14 cellular contexts compared by ENCODE assay signal in genomic region chr4:141102367-141102766, GRCh38. TPM values are rescaled to one million over a fixed set of nuclear protein-coding genes. Genes with fewer than 3 reads are reported as not detected.
DNase-seq lines count a peak whose midpoint lies in the region; ATAC-seq, FAIRE-seq and TF ChIP-seq lines count a peak whose summit lies in the region.
"Had no signal": no experiment of that assay in that cellular context is flagged by ENCODE, and none has a peak within 500 bp of the region (broad histone marks: within the 10 kb centered on the region; RNA-seq: fewer than 3 reads in every experiment).

No MANE protein-coding gene starts in this region.

- TF ChIP-seq CTCF in heart left ventricle (IDR thresholded peaks at IDR 0.05) (no peak), brain microvascular endothelial cell (IDR thresholded peaks at IDR 0.05; ENCODE audit: low read depth, low read length, missing control alignments) (no peak), hepatocyte (IDR thresholded peaks at IDR 0.05; ENCODE audit: poor library complexity) (no peak), kidney (IDR thresholded peaks at IDR 0.05; ENCODE audit: borderline replicate concordance, extremely low read depth, insufficient read depth) (no peak)

- no peak for TF ChIP-seq POLR2A in heart left ventricle (IDR thresholded peaks at IDR 0.05)

- H3K36me3 ChIP-seq in heart left ventricle (no peaks in the 10 kb centered on the region), brain microvascular endothelial cell (replicated peaks) (no peaks in the 10 kb centered on the region), hepatocyte (replicated peaks; ENCODE audit: insufficient read depth, low read depth) (no peaks in the 10 kb centered on the region), kidney (ENCODE audit: control insufficient read depth in 1 of 2, insufficient read depth in 2 of 2, low read length in 2 of 2) (no peaks in the 10 kb centered on the region)
- H3K36me3 ChIP-seq: ascending aorta, lower lobe of right lung had no signal

- DNase-seq in heart left ventricle, result no peak
- no peak for DNase-seq in Right ventricle myocardium inferior (ENCODE audit: missing footprints)
- DNase-seq in brain microvascular endothelial cell, result peak; percentile 49
- peak; percentile 12 for DNase-seq in hepatocyte (ENCODE audit: low spot score)
- no peak for DNase-seq in kidney
- no peak for DNase-seq in substantia nigra (lab: John Stamatoyannopoulos, UW)
- DNase-seq: activated T-cell treated with anti-CD3 and anti-CD28 coated beads for 4 hours, Karpas-422, lower lobe of right lung had no signal

- 44 to 57% (median 52%) methylated on average over 3 of the region's 3 CpGs for WGBS in heart left ventricle, 4 donors
- 90% methylated on average over 3 of the region's 3 CpGs for WGBS in hepatocyte (ENCODE audit: low lambda C conversion rate, missing lambda C conversion rate)

- no peak overlapping the region for H3K4me3 ChIP-seq in heart left ventricle
- H3K4me3 ChIP-seq in brain microvascular endothelial cell (ENCODE audit: low read depth, low read length), result no peak overlapping the region
- H3K4me3 ChIP-seq in hepatocyte, result no peak overlapping the region
- no peak overlapping the region for H3K4me3 ChIP-seq in kidney (ENCODE audit: low read length in 2 of 2)
- H3K4me3 ChIP-seq: ascending aorta, lower lobe of right lung had no signal

- intact Hi-C loops in heart left ventricle (cut with DNase I) (no loop called here), Right ventricle myocardium inferior (cut with DNase I) (no loop called here), kidney (cut with DNase I) (no loop called here)

- H3K27ac ChIP-seq in heart left ventricle (peak overlapping the region in 8 of 12 donors; percentile 12 to 46 (median 26)), brain microvascular endothelial cell (no peak overlapping the region), hepatocyte (no peak overlapping the region), kidney (ENCODE audit: low read depth in 2 of 2, low read length in 2 of 2) (no peak overlapping the region), substantia nigra (ENCODE audit: low read depth, low read length, poor library complexity, severe bottlenecking) (no peak overlapping the region)
- H3K27ac ChIP-seq: ascending aorta, lower lobe of right lung had no signal

- no peak overlapping the region for H3K9ac ChIP-seq in kidney (ENCODE audit: low read length in 2 of 2)

- in situ Hi-C loops in brain microvascular endothelial cell (cut with HindIII; ENCODE audit: low pct_ligation_motif_present, low sequenced_read_pairs), result no loop called here

- no peaks in the 10 kb centered on the region for H3K9me2 ChIP-seq in hepatocyte (replicated peaks; ENCODE audit: insufficient read depth)

- no peaks in the 10 kb centered on the region for H4K20me1 ChIP-seq in hepatocyte (ENCODE audit: insufficient read depth, poor library complexity, severe bottlenecking)

- no peak for FAIRE-seq in kidney (lab: Jason Lieb, UNC)
- FAIRE-seq: G401.6 had no signal

- H3K4me2 ChIP-seq in hepatocyte, result no peak overlapping the region

- no peak overlapping the region for H2AFZ ChIP-seq in hepatocyte

- ATAC-seq in heart left ventricle, result peak in 3 of 4 donors; percentile 47 to 74 (median 60)
- no peak for ATAC-seq in Right ventricle myocardium inferior
- no peak for ATAC-seq in HG02798 (IDR thresholded peaks at IDR 0.05; ENCODE audit: poor library complexity, unreplicated experiment)
- ATAC-seq in GM18498 (IDR thresholded peaks at IDR 0.05; ENCODE audit: unreplicated experiment), result no peak
- ATAC-seq: lower lobe of right lung, sciatic nerve had no signal

- H3K27me3 ChIP-seq in heart left ventricle, result no peaks in the 10 kb centered on the region
- H3K27me3 ChIP-seq in brain microvascular endothelial cell (replicated peaks), result no peaks in the 10 kb centered on the region
- H3K27me3 ChIP-seq in hepatocyte, result no peaks in the 10 kb centered on the region
- H3K27me3 ChIP-seq: ascending aorta had no signal

- peaks cover 0 to 25% (median 3%) of the 10 kb centered on the region in 12 donors for H3K4me1 ChIP-seq in heart left ventricle
- no peaks in the 10 kb centered on the region for H3K4me1 ChIP-seq in hepatocyte (ENCODE audit: insufficient read depth)
- no peaks in the 10 kb centered on the region for H3K4me1 ChIP-seq in kidney (ENCODE audit: control insufficient read depth in 1 of 2, insufficient read depth in 1 of 2, low read depth in 1 of 2, low read length in 2 of 2)
- H3K4me1 ChIP-seq: ascending aorta, lower lobe of right lung had no signal

- H3K9me3 ChIP-seq in heart left ventricle (no peaks in the 10 kb centered on the region), hepatocyte (ENCODE audit: low read depth) (no peaks in the 10 kb centered on the region), kidney (ENCODE audit: control insufficient read depth in 1 of 2, low read length in 2 of 2) (no peaks in the 10 kb centered on the region)
- H3K9me3 ChIP-seq: ascending aorta, lower lobe of right lung had no signal

- no peaks in the 10 kb centered on the region for H3K79me2 ChIP-seq in hepatocyte

RNA-seq across cellular contexts. Expression of gene RNF150, which starts 30.9 kb away (rescaled TPM):
- 100 to 1,000 TPM in 3 of 9 donors, 10 to 100 TPM in 6; 52.0 to 146 (median 73.3) TPM for total RNA-seq in heart left ventricle
- polyA plus RNA-seq in heart left ventricle, result 10 to 100 TPM; 11.9 to 55.9 TPM
- 56.1 TPM for total RNA-seq in Right ventricle myocardium inferior
- total RNA-seq in hepatocyte, result 8.1 and 9.2 TPM in 2 replicates
- polyA plus RNA-seq in hepatocyte, result 2.4 and 4.2 TPM in 2 replicates
- 34.2 TPM for total RNA-seq in kidney
- polyA plus RNA-seq in kidney (ENCODE audit: insufficient read depth, low read depth, low replicate concordance), result 5.0 TPM

Comparison
In these comparisons a context has a peak if more than half of its experiments do, and no peak if none do; other contexts are left out.
1. ATAC-seq: peak in heart left ventricle (3 of 4); none in Right ventricle myocardium inferior (single experiment), HG02798 (single experiment) and GM18498 (single experiment).
2. DNase-seq: peak in brain microvascular endothelial cell (single experiment) and hepatocyte (single experiment); none in heart left ventricle (0 of 5), Right ventricle myocardium inferior (single experiment), kidney (single experiment) and substantia nigra (0 of 49).
3. H3K27ac ChIP-seq: peak in heart left ventricle (8 of 12); none in brain microvascular endothelial cell (single experiment), hepatocyte (single experiment), kidney (0 of 2) and substantia nigra (single experiment).